ENCODE assay signal across 9 cellular contexts in genomic region chr11:12079726-12080556, GRCh38. TPM values are rescaled to one million over a fixed set of nuclear protein-coding genes. Genes with fewer than 3 reads are reported as not detected.
DNase-seq lines count a peak whose midpoint lies in the region; ATAC-seq and TF ChIP-seq lines count a peak whose summit lies in the region.
"Had no signal": no experiment of that assay in that cellular context is flagged by ENCODE, and none has a peak within 500 bp of the region (broad histone marks: within the 10 kb centered on the region; RNA-seq: fewer than 3 reads in every experiment).

No MANE protein-coding gene starts in this region.

- intact Hi-C loops in heart left ventricle (cut with DNase I), result loop anchor here in 2 of 10 donors (10.0 kb wide), 2 partner anchors 205 to 1095 kb away; no protein-coding TSS in a partner anchor
- intact Hi-C loops in gastrocnemius medialis (cut with DNase I; ENCODE audit: low total_unique reads), result loop anchor here (10.0 kb wide), 1 partner anchor 595 kb away; the partner anchor contains the start of gene TEAD1

- 72 to 80% (median 74%) methylated on average over 13 of the region's 13 CpGs for WGBS in heart left ventricle, 4 donors

- no peak for TF ChIP-seq CTCF in heart left ventricle (IDR thresholded peaks at IDR 0.05)
- no peak for TF ChIP-seq CTCF in gastrocnemius medialis (IDR thresholded peaks at IDR 0.05 in 4 of 5, conservative IDR thresholded peaks at IDR 0.05 in 1 of 5)
- no peak for TF ChIP-seq CTCF in GM10266 (IDR thresholded peaks at IDR 0.05; ENCODE audit: control insufficient read depth, insufficient read depth, low read depth, missing control alignments)

- TF ChIP-seq POLR2A in heart left ventricle (IDR thresholded peaks at IDR 0.05) (no peak), gastrocnemius medialis (IDR thresholded peaks at IDR 0.05) (no peak)

- peaks cover 0 to 4% (median 0%) of the 10 kb centered on the region in 12 donors for H3K9me3 ChIP-seq in heart left ventricle
- no peaks in the 10 kb centered on the region for H3K9me3 ChIP-seq in gastrocnemius medialis

- H3K4me1 ChIP-seq in heart left ventricle (peaks cover 0 to 27% (median 0%) of the 10 kb centered on the region in 12 donors), gastrocnemius medialis (peaks cover 20 to 22% of the 10 kb centered on the region in 2 donors)

- ATAC-seq in heart left ventricle (peak; percentile 68 to 91 (median 84)), gastrocnemius medialis (peak in 1 of 2 donors; percentile 7), HG03175 (IDR thresholded peaks at IDR 0.05; ENCODE audit: unreplicated experiment) (no peak)

- H3K4me3 ChIP-seq in heart left ventricle, result no peak overlapping the region
- H3K4me3 ChIP-seq in gastrocnemius medialis, result no peak overlapping the region

- peak overlapping the region in 11 of 12 donors; percentile 8 to 79 (median 60) for H3K27ac ChIP-seq in heart left ventricle
- peak overlapping the region in 3 of 4 donors; percentile 35 to 68 (median 54) for H3K27ac ChIP-seq in gastrocnemius medialis

- H3K27me3 ChIP-seq in heart left ventricle, result no peaks in the 10 kb centered on the region
- peaks cover 0 to 10% (median 0%) of the 10 kb centered on the region in 3 donors for H3K27me3 ChIP-seq in gastrocnemius medialis

- DNase-seq in GM03348 (ENCODE audit: low spot score) (peak; percentile 79), amniotic epithelial cell (ENCODE audit: low read depth) (peak; percentile 98), heart left ventricle (peak; percentile 57 to 75 (median 73)), gastrocnemius medialis (peak in 1 of 2 donors; percentile 56), NCI-H2081 (lab: John Stamatoyannopoulos, UW) (no peak), GM10266 (ENCODE audit: extremely low spot score) (no peak)
- no peak for DNase-seq in activated CD4-positive, alpha-beta T cell treated with anti-CD3 and anti-CD28 coated beads for 1 hour
- DNase-seq: activated CD4-positive, alpha-beta T cell treated with anti-CD3 and anti-CD28 coated beads, Interleukin-2, amount 50 U/mL, for 48 hours had no signal

- no peaks in the 10 kb centered on the region for H3K36me3 ChIP-seq in heart left ventricle
- H3K36me3 ChIP-seq in gastrocnemius medialis, result no peaks in the 10 kb centered on the region

- in situ Hi-C loops in gastrocnemius medialis (cut with MboI; ENCODE audit: low sequenced_read_pairs in 4 of 4), result no loop called here

RNA-seq across cellular contexts. Expression of gene MICAL2, which starts 30.4 kb away (rescaled TPM):
- total RNA-seq in heart left ventricle (100 to 1,000 TPM in 2 of 9 donors, 10 to 100 TPM in 7; 48.2 to 110 (median 87.8) TPM), gastrocnemius medialis (10 to 100 TPM; 24.7 to 53.7 (median 37.0) TPM)
- polyA plus RNA-seq in heart left ventricle, result 10 to 100 TPM; 37.6 to 86.4 TPM

Comparison
In these comparisons a context has a peak if more than half of its experiments do, and no peak if none do; other contexts are left out.
1. DNase-seq: peak in GM03348 (single experiment), amniotic epithelial cell (single experiment) and heart left ventricle (5 of 5); none in NCI-H2081 (0 of 2), GM10266 (single experiment) and activated CD4-positive, alpha-beta T cell treated with anti-CD3 and anti-CD28 coated beads for 1 hour (single experiment).